ENCODE assay signal across 28 cellular contexts in the genomic region with DNA sequence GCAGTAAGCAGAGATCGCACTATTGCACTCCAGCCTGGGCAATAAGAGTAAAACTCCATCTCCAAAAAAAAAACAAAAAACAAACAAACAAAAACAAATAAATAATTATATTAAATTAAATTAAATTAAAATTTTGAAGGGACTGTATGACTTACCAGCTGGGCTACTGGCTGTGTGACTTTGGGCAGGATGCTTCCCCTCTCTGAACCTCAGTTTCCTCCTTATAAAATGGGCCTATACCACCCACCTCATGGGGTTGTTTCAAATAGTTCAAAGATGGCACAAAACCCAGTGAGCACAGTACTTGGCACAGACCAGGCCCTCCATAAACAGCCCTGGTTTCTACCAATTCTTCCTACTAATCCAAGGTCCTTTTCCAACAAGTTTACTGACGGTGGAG.
"Had no signal": no experiment of that assay in that cellular context is flagged by ENCODE, and none has a peak within 500 bp of the region (broad histone marks: within the 10 kb centered on the region; RNA-seq: fewer than 3 reads in every experiment).

No MANE protein-coding gene starts in this region.

- H3K27ac Mint-ChIP-seq: stimulated activated effector memory CD8-positive, alpha-beta T cell treated with anti-CD3 and anti-CD28 coated beads, Interleukin-12 subunit alpha, Interleukin-12 subunit beta, amount 100 ng/mL, for 72 hours; stimulated activated memory B cell treated with anti-CD40 and anti-IgM and Interleukin-4, amounts not matched to agents 10 μg/mL and 1 μg/mL and 100 μg/mL, for 72 hours; stimulated activated naive B cell treated with anti-CD40 and anti-IgM and Interleukin-4, amounts not matched to agents 10 μg/mL and 1 μg/mL and 100 μg/mL, for 72 hours; stimulated activated naive CD8-positive, alpha-beta T cell treated with anti-CD3 and anti-CD28 coated beads, Interleukin-15, amount 100 ng/mL, for 72 hours; stimulated activated naive CD8-positive, alpha-beta T cell treated with anti-CD3 and anti-CD28 coated beads, Interleukin-15, Interleukin-2, amounts not matched to agents 100 ng/mL and 50 ng/mL, for 24 hours; type B pancreatic cell had no signal

- H3K9me3 ChIP-seq: stomach, suprapubic skin, testis, thoracic aorta, thyroid gland, tibial artery, tibial nerve, transverse colon, upper lobe of left lung, upper lobe of right lung, uterus, vagina had no signal

- H3K4me3 ChIP-seq: stomach, suprapubic skin, testis, thoracic aorta, thyroid gland, tibial artery, tibial nerve, transverse colon, upper lobe of left lung, upper lobe of right lung, uterus, vagina had no signal

- H3K4me3 Mint-ChIP-seq: stimulated activated effector memory CD8-positive, alpha-beta T cell treated with anti-CD3 and anti-CD28 coated beads, Interleukin-12 subunit alpha, Interleukin-12 subunit beta, amount 100 ng/mL, for 72 hours; stimulated activated memory B cell treated with anti-CD40 and anti-IgM and Interleukin-4, amounts not matched to agents 10 μg/mL and 1 μg/mL and 100 μg/mL, for 72 hours; stimulated activated naive B cell treated with anti-CD40 and anti-IgM and Interleukin-4, amounts not matched to agents 10 μg/mL and 1 μg/mL and 100 μg/mL, for 72 hours; stimulated activated naive CD8-positive, alpha-beta T cell treated with anti-CD3 and anti-CD28 coated beads, Interleukin-15, amount 100 ng/mL, for 72 hours; stimulated activated naive CD8-positive, alpha-beta T cell treated with anti-CD3 and anti-CD28 coated beads, Interleukin-15, Interleukin-2, amounts not matched to agents 100 ng/mL and 50 ng/mL, for 24 hours; type B pancreatic cell had no signal

- H3K9me3 Mint-ChIP-seq: stimulated activated effector memory CD8-positive, alpha-beta T cell treated with anti-CD3 and anti-CD28 coated beads, Interleukin-12 subunit alpha, Interleukin-12 subunit beta, amount 100 ng/mL, for 72 hours; stimulated activated memory B cell treated with anti-CD40 and anti-IgM and Interleukin-4, amounts not matched to agents 10 μg/mL and 1 μg/mL and 100 μg/mL, for 72 hours; stimulated activated naive B cell treated with anti-CD40 and anti-IgM and Interleukin-4, amounts not matched to agents 10 μg/mL and 1 μg/mL and 100 μg/mL, for 72 hours; stimulated activated naive CD8-positive, alpha-beta T cell treated with anti-CD3 and anti-CD28 coated beads, Interleukin-15, amount 100 ng/mL, for 72 hours; stimulated activated naive CD8-positive, alpha-beta T cell treated with anti-CD3 and anti-CD28 coated beads, Interleukin-15, Interleukin-2, amounts not matched to agents 100 ng/mL and 50 ng/mL, for 24 hours; type B pancreatic cell had no signal

- H3K27me3 Mint-ChIP-seq: stimulated activated memory B cell treated with anti-CD40 and anti-IgM and Interleukin-4, amounts not matched to agents 10 μg/mL and 1 μg/mL and 100 μg/mL, for 72 hours; stimulated activated naive B cell treated with anti-CD40 and anti-IgM and Interleukin-4, amounts not matched to agents 10 μg/mL and 1 μg/mL and 100 μg/mL, for 72 hours; stimulated activated naive CD8-positive, alpha-beta T cell treated with anti-CD3 and anti-CD28 coated beads, Interleukin-15, amount 100 ng/mL, for 72 hours; stimulated activated naive CD8-positive, alpha-beta T cell treated with anti-CD3 and anti-CD28 coated beads, Interleukin-15, Interleukin-2, amounts not matched to agents 100 ng/mL and 50 ng/mL, for 24 hours; type B pancreatic cell had no signal

- H3K27ac ChIP-seq: suprapubic skin, testis, thoracic aorta, thyroid gland, tibial artery, tibial nerve, transverse colon, upper lobe of right lung, uterus, vagina had no signal

- DNase-seq: stimulated activated CD4-positive, alpha-beta T cell treated with anti-CD3 and anti-CD28 coated beads, Interleukin-2, amount 100 ng/mL, for 48 hours; stimulated activated CD4-positive, alpha-beta T cell treated with anti-CD3 and anti-CD28 coated beads, Interleukin-4, amount 100 ng/mL, for 1 hour; stimulated activated CD4-positive, alpha-beta T cell treated with anti-CD3 and anti-CD28 coated beads, Interleukin-4, amount 100 ng/mL, for 24 hours; stimulated activated CD4-positive, alpha-beta T cell treated with anti-CD3 and anti-CD28 coated beads, Interleukin-4, amount 100 ng/mL, for 4 hours; stimulated activated CD8-positive, alpha-beta memory T cell treated with anti-CD3 and anti-CD28 coated beads, Interleukin-4, amount 100 ng/mL, for 48 hours; stimulated activated naive B cell treated with anti-CD40 and anti-IgM and Interleukin-4, amounts not matched to agents 10 μg/mL and 1 μg/mL and 100 μg/mL, for 72 hours; stimulated activated naive CD4-positive, alpha-beta T cell; stimulated activated naive CD4-positive, alpha-beta T cell treated with Interleukin-2 at 50 U/mL for 16 hours; stimulated activated naive CD8-positive, alpha-beta T cell treated with anti-CD3 and anti-CD28 coated beads, Interleukin-15, amount 100 ng/mL, for 72 hours; stimulated activated naive CD8-positive, alpha-beta T cell treated with anti-CD3 and anti-CD28 coated beads, Interleukin-15, Interleukin-2, amounts not matched to agents 100 U/mL and 50 U/mL, for 24 hours; stomach; substantia nigra; testis; thyroid gland; tibial artery; transverse colon; trophoblast cell; upper lobe of left lung; upper lobe of right lung; uterus had no signal

- ATAC-seq: stimulated activated effector memory CD8-positive, alpha-beta T cell treated with anti-CD3 and anti-CD28 coated beads, Interleukin-12 subunit alpha, Interleukin-12 subunit beta, amount 100 ng/mL, for 72 hours; stimulated activated memory B cell treated with anti-CD40 and anti-IgM and Interleukin-4, amounts not matched to agents 10 μg/mL and 1 μg/mL and 100 μg/mL, for 72 hours; stimulated activated naive B cell treated with anti-CD40 and anti-IgM and Interleukin-4, amounts not matched to agents 10 μg/mL and 1 μg/mL and 100 μg/mL, for 72 hours; stimulated activated naive CD8-positive, alpha-beta T cell treated with anti-CD3 and anti-CD28 coated beads, Interleukin-15, amount 100 ng/mL, for 72 hours; stimulated activated naive CD8-positive, alpha-beta T cell treated with anti-CD3 and anti-CD28 coated beads, Interleukin-15, Interleukin-2, amounts not matched to agents 100 U/mL and 50 U/mL, for 24 hours; upper lobe of right lung had no signal

- H3K36me3 ChIP-seq: uterus had no signal

- H3K27me3 ChIP-seq: stomach, suprapubic skin, testis, thyroid gland, tibial artery, tibial nerve, transverse colon, upper lobe of left lung, upper lobe of right lung, uterus, vagina had no signal
